In genomic region chr3:138317687-138318086, GRCh38 we compare ENCODE assay signal across 1 cellular context.
TF ChIP-seq lines count a peak whose summit lies in the region.

No MANE protein-coding gene starts in this region.

TF ChIP-seq in WTC11, 78 proteins besides CTCF, POLR2A, EP300 and RAD21 (continued from another document):
- TF ChIP-seq ZNF512 (CRISPR knock-in tag; IDR thresholded peaks at IDR 0.05; ENCODE audit: borderline replicate concordance) (no peak), SMAD4 (CRISPR knock-in tag; IDR thresholded peaks at IDR 0.05) (no peak), USF2 (CRISPR knock-in tag; IDR thresholded peaks at IDR 0.05) (no peak), CREM (CRISPR knock-in tag; IDR thresholded peaks at IDR 0.05) (no peak), JAZF1 (CRISPR knock-in tag; IDR thresholded peaks at IDR 0.05) (no peak), NFE2L1 (CRISPR knock-in tag; IDR thresholded peaks at IDR 0.05) (no peak)
